Comparison of ENCODE assay signal across 15 cellular contexts in genomic region chr10:42690449-42691360, GRCh38. TPM values are rescaled to one million over a fixed set of nuclear protein-coding genes. Genes with fewer than 3 reads are reported as not detected.
DNase-seq lines count a peak whose midpoint lies in the region; ATAC-seq and TF ChIP-seq lines count a peak whose summit lies in the region.
"Had no signal": no experiment of that assay in that cellular context is flagged by ENCODE, and none has a peak within 500 bp of the region (broad histone marks: within the 10 kb centered on the region; RNA-seq: fewer than 3 reads in every experiment).

No MANE protein-coding gene starts in this region.

- H3K9me2 ChIP-seq in OCI-LY1 (ENCODE audit: low read depth, low read length), result no peaks in the 10 kb centered on the region

- H3K4me1 ChIP-seq in ES-I3 (ENCODE audit: insufficient read depth, low read length) (no peaks in the 10 kb centered on the region), OCI-LY1 (ENCODE audit: insufficient read depth, low read length, severe bottlenecking) (no peaks in the 10 kb centered on the region)
- H3K4me1 ChIP-seq: SJSA1 had no signal

- H3K9ac ChIP-seq in ES-I3 (ENCODE audit: low read depth, low read length) (peak overlapping the region; percentile 36; the same call in 1 of the 2 replicates), OCI-LY1 (ENCODE audit: low read length) (no peak overlapping the region)

- H3F3A ChIP-seq in OCI-LY1 (ENCODE audit: insufficient read depth, low read length), result no peaks in the 10 kb centered on the region

- H3K27me3 ChIP-seq in OCI-LY1 (ENCODE audit: insufficient read depth, low read length), result no peaks in the 10 kb centered on the region
- H3K27me3 ChIP-seq: SJSA1 had no signal

- ATAC-seq in HG03139 (IDR thresholded peaks at IDR 0.05; ENCODE audit: unreplicated experiment), result no peak
- ATAC-seq: left colon had no signal

- peak; percentile 35 for TF ChIP-seq CTCF in OCI-LY1 (IDR thresholded peaks at IDR 0.05; ENCODE audit: low read length)

- H3K4me2 ChIP-seq in OCI-LY1 (ENCODE audit: low read length), result no peak overlapping the region

- no peak overlapping the region for H3K27ac ChIP-seq in OCI-LY1 (ENCODE audit: low read depth, low read length, poor library complexity, severe bottlenecking)
- H3K27ac ChIP-seq: SJSA1 had no signal

- H2AFZ ChIP-seq in OCI-LY1 (ENCODE audit: low read length), result no peak overlapping the region

- DNase-seq in M059J (ENCODE audit: low read depth) (peak; percentile 2), iPS-NIHi11 (ENCODE audit: low spot score) (peak; percentile 10), ecto neural progenitor cell (ENCODE audit: low spot score) (no peak)
- no peak for DNase-seq in stimulated activated naive CD4-positive, alpha-beta T cell treated with Interleukin-2 at 50 U/mL for 16 hours (lab: John Stamatoyannopoulos, UW)
- DNase-seq: activated CD4-positive, alpha-beta T cell treated with anti-CD3 and anti-CD28 coated beads for 4 hours; activated gamma-delta T cell; cerebellar nuclear complex; DMS79 treated with DMSO at 0.1 percent for 48 hours; left colon; MM.1S; small intestine had no signal

- H3K9me3 ChIP-seq in ES-I3 (ENCODE audit: control insufficient read depth, insufficient read depth, low read length) (no peaks in the 10 kb centered on the region), OCI-LY1 (ENCODE audit: low read length) (no peaks in the 10 kb centered on the region)
- H3K9me3 ChIP-seq: SJSA1 had no signal

- no peaks in the 10 kb centered on the region for H3K79me2 ChIP-seq in OCI-LY1 (ENCODE audit: insufficient read depth, low read length)

- no peaks in the 10 kb centered on the region for H3K36me3 ChIP-seq in ES-I3 (ENCODE audit: insufficient read depth, low read length)
- no peaks in the 10 kb centered on the region for H3K36me3 ChIP-seq in OCI-LY1 (ENCODE audit: insufficient read depth, low read length)
- H3K36me3 ChIP-seq: SJSA1 had no signal

- H4K20me1 ChIP-seq in OCI-LY1 (ENCODE audit: insufficient read depth, low read length), result no peaks in the 10 kb centered on the region

- H3K4me3 ChIP-seq in OCI-LY1 (ENCODE audit: low read depth, low read length, poor library complexity, severe bottlenecking), result no peak overlapping the region
- H3K4me3 ChIP-seq: SJSA1 had no signal

RNA-seq across cellular contexts. Expression of gene ZNF33B, which starts 52.3 kb away (rescaled TPM):
- total RNA-seq in M059J (2014; rRNA removed; shearing (Covaris generic)), result 5.8 and 9.8 TPM in 2 replicates

Comparison
In these comparisons a context has a peak if more than half of its experiments do, and no peak if none do; other contexts are left out.
1. DNase-seq: peak in M059J (single experiment) and iPS-NIHi11 (single experiment); none in stimulated activated naive CD4-positive, alpha-beta T cell treated with Interleukin-2 at 50 U/mL for 16 hours (single experiment) and ecto neural progenitor cell (single experiment).